In genomic region chr10:30736685-30737232, GRCh38 we compare ENCODE assay signal across 8 cellular contexts.
DNase-seq lines count a peak whose midpoint lies in the region; ATAC-seq, FAIRE-seq and TF ChIP-seq lines count a peak whose summit lies in the region.

No MANE protein-coding gene starts in this region.

- no peak overlapping the region for H3K18ac ChIP-seq in neuronal stem cell (ENCODE audit: low read length)

- H3K9me3 Mint-ChIP-seq in astrocyte (ENCODE audit: unreplicated experiment): no peaks in the 10 kb centered on the region

- no peak overlapping the region for H4K91ac ChIP-seq in neuronal stem cell (ENCODE audit: low read depth, low read length, poor library complexity)

- FAIRE-seq in GM12891 (lab: Jason Lieb, UNC): peak; percentile 76
- FAIRE-seq in astrocyte (lab: Jason Lieb, UNC): peak; percentile 100

- no peak for TF ChIP-seq POLR2A in GM12891 (IDR thresholded peaks at IDR 0.05; ENCODE audit: low read depth, low read length)

- H3K4me3 ChIP-seq in astrocyte (ENCODE audit: insufficient read depth, low read depth, low read length) (no peak overlapping the region), osteoblast (ENCODE audit: insufficient read depth, low read length) (no peak overlapping the region), neuronal stem cell (ENCODE audit: low read length in 2 of 2) (no peak overlapping the region)

- H3K14ac ChIP-seq in neuronal stem cell (ENCODE audit: low read length): no peak overlapping the region

- H3K79me2 ChIP-seq in astrocyte (ENCODE audit: insufficient read depth, low read length) (no peaks in the 10 kb centered on the region), osteoblast (ENCODE audit: insufficient read depth, low read length) (no peaks in the 10 kb centered on the region)

- no peak overlapping the region for H2BK120ac ChIP-seq in neuronal stem cell (ENCODE audit: low read depth, low read length)

- peak overlapping the region; percentile 68 for H3K27ac ChIP-seq in astrocyte (ENCODE audit: low read depth, low read length)
- H3K27ac ChIP-seq in osteoblast (ENCODE audit: low read depth, low read length): peak overlapping the region; percentile 26
- no peak overlapping the region for H3K27ac ChIP-seq in neuronal stem cell (replicated peaks; ENCODE audit: low read length)

- H3K4me1 Mint-ChIP-seq in astrocyte (ENCODE audit: low read depth, unreplicated experiment): peaks cover 4% of the 10 kb centered on the region

- H3K79me1 ChIP-seq in neuronal stem cell (ENCODE audit: low read depth, low read length): no peaks in the 10 kb centered on the region

- no CpG with 5 or more reads among the region's 10 CpGs for WGBS in neuronal stem cell (ENCODE audit: extremely low coverage in 2 of 2, insufficient read length in 2 of 2, insufficient replicate concordance in 1 of 2), 2 donors

- no peaks in the 10 kb centered on the region for H3K27me3 ChIP-seq in astrocyte (ENCODE audit: insufficient read depth, low read length)
- H3K27me3 ChIP-seq in osteoblast (ENCODE audit: insufficient read depth, low read length): no peaks in the 10 kb centered on the region
- no peaks in the 10 kb centered on the region for H3K27me3 ChIP-seq in neuronal stem cell (ENCODE audit: control insufficient read depth in 3 of 3, insufficient read depth in 3 of 3, low read depth in 1 of 3, low read length in 3 of 3)

- no peak overlapping the region for H2BK15ac ChIP-seq in neuronal stem cell (ENCODE audit: low read length)

- H3K4me2 ChIP-seq in astrocyte (ENCODE audit: low read length) (no peak overlapping the region), osteoblast (ENCODE audit: insufficient read depth, low read length) (no peak overlapping the region), neuronal stem cell (ENCODE audit: insufficient read depth, low read length, poor library complexity, severe bottlenecking) (no peak overlapping the region)

- H3K36me3 Mint-ChIP-seq in astrocyte (ENCODE audit: low read depth, unreplicated experiment): no peaks in the 10 kb centered on the region

- no peak overlapping the region for H3K4me3 Mint-ChIP-seq in astrocyte (ENCODE audit: unreplicated experiment)

- no peaks in the 10 kb centered on the region for H3K36me3 ChIP-seq in astrocyte (ENCODE audit: insufficient read depth, low read length)
- no peaks in the 10 kb centered on the region for H3K36me3 ChIP-seq in osteoblast (ENCODE audit: insufficient read depth, low read length)
- no peaks in the 10 kb centered on the region for H3K36me3 ChIP-seq in neuronal stem cell (replicated peaks in 1 of 2; ENCODE audit: control insufficient read depth in 2 of 2, insufficient read depth in 2 of 2, low read length in 2 of 2)

- peaks cover 10% of the 10 kb centered on the region for H3K4me1 ChIP-seq in astrocyte (ENCODE audit: insufficient read depth, low read length)
- peaks cover 8% of the 10 kb centered on the region for H3K4me1 ChIP-seq in osteoblast (ENCODE audit: insufficient read depth, low read length)
- no peaks in the 10 kb centered on the region for H3K4me1 ChIP-seq in neuronal stem cell (ENCODE audit: control insufficient read depth in 2 of 2, insufficient read depth in 1 of 2, low read depth in 1 of 2, low read length in 2 of 2)

- TF ChIP-seq CTCF in astrocyte (IDR thresholded peaks at IDR 0.05; ENCODE audit: insufficient read depth, low read depth, low read length) (no peak), osteoblast (IDR thresholded peaks at IDR 0.05; ENCODE audit: extremely low read depth, low read depth, low read length) (no peak)

- peaks cover 5% of the 10 kb centered on the region for H3K9me3 ChIP-seq in astrocyte (ENCODE audit: insufficient read depth, low read depth, low read length)
- no peaks in the 10 kb centered on the region for H3K9me3 ChIP-seq in osteoblast (ENCODE audit: low read depth, low read length)
- no peaks in the 10 kb centered on the region for H3K9me3 ChIP-seq in neuronal stem cell (replicated peaks in 1 of 2; ENCODE audit: control insufficient read depth in 2 of 2, insufficient read depth in 1 of 2, low read depth in 1 of 2, low read length in 2 of 2)

- no peak overlapping the region for H2BK5ac ChIP-seq in neuronal stem cell (ENCODE audit: low read length)

- H4K20me1 ChIP-seq in astrocyte (ENCODE audit: insufficient read depth, low read length): no peaks in the 10 kb centered on the region
- no peaks in the 10 kb centered on the region for H4K20me1 ChIP-seq in osteoblast (ENCODE audit: insufficient read depth, low read length)

- peak; percentile 76 for ATAC-seq in GM21576 (IDR thresholded peaks at IDR 0.05; ENCODE audit: unreplicated experiment)

- peaks cover 3% of the 10 kb centered on the region for H3K27me3 Mint-ChIP-seq in astrocyte (ENCODE audit: low read depth, unreplicated experiment)

- DNase-seq in GM12891 (ENCODE audit: insufficient read length, low spot score): peak; percentile 17
- DNase-seq in HT1080 (ENCODE audit: low read depth): peak; percentile 100
- peak; percentile 100 for DNase-seq in astrocyte (ENCODE audit: low read depth)
- DNase-seq in osteoblast (ENCODE audit: insufficient read length, low spot score, missing footprints): peak; percentile 92
- DNase-seq in NCI-H510A (lab: John Stamatoyannopoulos, UW): no peak
- DNase-seq in neuronal stem cell (ENCODE audit: low spot score): no peak
- DNase-seq in GF-D8 (lab: John Stamatoyannopoulos, UW): no peak

- H2BK12ac ChIP-seq in neuronal stem cell (ENCODE audit: low read length): no peak overlapping the region

- H4K8ac ChIP-seq in neuronal stem cell (ENCODE audit: low read depth, low read length): no peak overlapping the region

- H2AK5ac ChIP-seq in neuronal stem cell (ENCODE audit: low read depth, low read length): no peak overlapping the region

- no peak overlapping the region for H3K4ac ChIP-seq in neuronal stem cell (ENCODE audit: low read length)

- peak overlapping the region; percentile 93 for H3K27ac Mint-ChIP-seq in astrocyte (ENCODE audit: unreplicated experiment)

- H3K9ac ChIP-seq in astrocyte (ENCODE audit: low read length) (peak overlapping the region; percentile 23), neuronal stem cell (ENCODE audit: low read depth, low read length, poor library complexity) (no peak overlapping the region)

- no peak overlapping the region for H3K23ac ChIP-seq in neuronal stem cell (ENCODE audit: low read depth, low read length, poor library complexity)

- H2AFZ ChIP-seq in astrocyte (ENCODE audit: low read depth, low read length) (no peak overlapping the region), osteoblast (ENCODE audit: low read length) (peak overlapping the region; percentile 9), neuronal stem cell (ENCODE audit: low read length) (no peak overlapping the region)

TF ChIP-seq in GM12891, 5 proteins besides CTCF, POLR2A, EP300 and RAD21:
- TF ChIP-seq POU2F2 (IDR thresholded peaks at IDR 0.05; ENCODE audit: low read depth, low read length) (no peak), POLR2AphosphoS5 (IDR thresholded peaks at IDR 0.05; ENCODE audit: low read depth, low read length) (no peak), TAF1 (IDR thresholded peaks at IDR 0.05; ENCODE audit: low read depth, low read length) (no peak), PAX5 (IDR thresholded peaks at IDR 0.05; ENCODE audit: insufficient read depth, low read length, severe bottlenecking) (no peak), SPI1 (IDR thresholded peaks at IDR 0.05; ENCODE audit: low read depth, low read length) (peak; percentile 15; the same call in 1 of the 2 replicates)

Comparison
In these comparisons a context has a peak if more than half of its experiments do, and no peak if none do; other contexts are left out.
1. DNase-seq: peak in GM12891 (single experiment), HT1080 (single experiment), astrocyte (single experiment) and osteoblast (single experiment); none in NCI-H510A (single experiment), neuronal stem cell (single experiment) and GF-D8 (single experiment).